Comparison of ENCODE assay signal across 8 cellular contexts in genomic region chr7:128361463-128362441, GRCh38. TPM values are rescaled to one million over a fixed set of nuclear protein-coding genes. Genes with fewer than 3 reads are reported as not detected.
DNase-seq lines count a peak whose midpoint lies in the region; ATAC-seq, FAIRE-seq and TF ChIP-seq lines count a peak whose summit lies in the region.

TSS of gene PRRT4 (minus strand) at chr7:128361690.

- H3K9me3 ChIP-seq in OCI-LY7 (ENCODE audit: low read length) (no peaks in the 10 kb centered on the region), pancreas (no peaks in the 10 kb centered on the region)

- H3K4me1 ChIP-seq in OCI-LY7 (ENCODE audit: insufficient read depth, low read length, poor library complexity, severe bottlenecking) = no peaks in the 10 kb centered on the region
- H3K4me1 ChIP-seq in pancreas = no peaks in the 10 kb centered on the region

- H3K4me1 Mint-ChIP-seq in activated naive CD4-positive, alpha-beta T cell treated with anti-CD3 and anti-CD28 coated beads for 36 hours (ENCODE audit: low read depth) = peaks cover 22% of the 10 kb centered on the region

- POLR2A ChIA-PET in OCI-LY7 (lab: Charles Lee) = no interaction called here

- no peaks in the 10 kb centered on the region for H3K9me3 Mint-ChIP-seq in activated naive CD4-positive, alpha-beta T cell treated with anti-CD3 and anti-CD28 coated beads for 36 hours

- H3K36me3 ChIP-seq in OCI-LY7 (ENCODE audit: insufficient read depth, low read length) (no peaks in the 10 kb centered on the region), pancreas (no peaks in the 10 kb centered on the region)

- H3K36me3 Mint-ChIP-seq in activated naive CD4-positive, alpha-beta T cell treated with anti-CD3 and anti-CD28 coated beads for 36 hours (ENCODE audit: low read depth) = no peaks in the 10 kb centered on the region

- TF ChIP-seq CTCF in OCI-LY7 (conservative IDR thresholded peaks at IDR 0.05; ENCODE audit: low read length) = no peak
- TF ChIP-seq CTCF in pancreas (IDR thresholded peaks at IDR 0.05) = no peak

- DNase-seq in ACHN (peak; percentile 27), OCI-LY7 (ENCODE audit: low spot score) (no peak), Right ventricle myocardium superior (peak; percentile 73), pancreas (peak in 3 of 6 donors; percentile 41 to 79 (median 50)), GOT3 (lab: John Stamatoyannopoulos, UW) (no peak)
- peak; percentile 42 for DNase-seq in activated naive CD4-positive, alpha-beta T cell treated with anti-CD3 and anti-CD28 coated beads for 36 hours

- no peaks in the 10 kb centered on the region for H4K20me1 ChIP-seq in OCI-LY7 (ENCODE audit: insufficient read depth, low read length)

- in situ Hi-C loops in ACHN (cut with HindIII; ENCODE audit: low pct_ligation_motif_present, low pct_unique_long_range_greater_than_20kb, low sequenced_read_pairs) = no loop called here

- 1% methylated on average over 48 to 84 of the region's 84 CpGs for WGBS in pancreas, 2 donors

- BruUV-seq in OCI-LY7 (replicated peaks; lab: Mats Ljungman, UMichigan) = no TSS peak

- no peak for FAIRE-seq in pancreas (lab: Jason Lieb, UNC)

- CTCF ChIA-PET in OCI-LY7 (lab: Charles Lee; ENCODE audit: unreplicated experiment) = no interaction called here
- CTCF ChIA-PET in activated naive CD4-positive, alpha-beta T cell treated with anti-CD3 and anti-CD28 coated beads for 36 hours (lab: Charles Lee) = interaction anchor here (0.8 to 2.2 kb wide), 5 partner anchors 25 to 65 kb away, joined by 3 to 14 read pairs (median 3); no protein-coding TSS in a partner anchor

- H3K9me2 ChIP-seq in OCI-LY7 (ENCODE audit: insufficient read depth, low read length) = no peaks in the 10 kb centered on the region

- peak within 1 kb of the TSS; percentile 73 for H3K4me3 Mint-ChIP-seq in activated naive CD4-positive, alpha-beta T cell treated with anti-CD3 and anti-CD28 coated beads for 36 hours

- H3K4me3 ChIP-seq in OCI-LY7 (ENCODE audit: low read depth, low read length, poor library complexity, severe bottlenecking) (no peak within 1 kb of the TSS), pancreas (peak within 1 kb of the TSS; percentile 13 to 64 (median 33))

- ATAC-seq in GM18909 (IDR thresholded peaks at IDR 0.05; ENCODE audit: poor library complexity, unreplicated experiment) (peak; percentile 50), Right ventricle myocardium superior (ENCODE audit: poor library complexity) (peak; percentile 86), pancreas (peak; percentile 76 to 88 (median 83)), HG02678 (IDR thresholded peaks at IDR 0.05; ENCODE audit: unreplicated experiment) (no peak)

- intact Hi-C loops in OCI-LY7 (cut with micrococcal nuclease; ENCODE audit: unreplicated experiment) = no loop called here
- intact Hi-C loops in activated naive CD4-positive, alpha-beta T cell treated with anti-CD3 and anti-CD28 coated beads for 36 hours (cut with micrococcal nuclease) = loop anchor here (1.0 to 5.0 kb wide), 3 partner anchors 18 to 601 kb away; partner anchors contain the start of gene RBM28
- intact Hi-C loops in Right ventricle myocardium superior (cut with DNase I) = no loop called here
- intact Hi-C loops in pancreas (cut with DNase I) = no loop called here

- peaks cover 0 to 5% (median 0%) of the 10 kb centered on the region in 4 donors for H3K27me3 ChIP-seq in pancreas

- H3K27ac ChIP-seq in OCI-LY7 (ENCODE audit: low read depth, low read length, poor library complexity, severe bottlenecking) = no peak within 1 kb of the TSS
- no peak within 1 kb of the TSS for H3K27ac ChIP-seq in pancreas

- no peak within 1 kb of the TSS for H2AFZ ChIP-seq in OCI-LY7 (ENCODE audit: low read length)

- peak within 1 kb of the TSS; percentile 18; the same call in 1 of the 2 replicates for H3K4me2 ChIP-seq in OCI-LY7 (ENCODE audit: low read length)

- peaks cover 46% of the 10 kb centered on the region for H3K27me3 Mint-ChIP-seq in activated naive CD4-positive, alpha-beta T cell treated with anti-CD3 and anti-CD28 coated beads for 36 hours (ENCODE audit: low read depth)

- H3K79me2 ChIP-seq in OCI-LY7 (ENCODE audit: insufficient read depth, low read depth, low read length) = no peaks in the 10 kb centered on the region

- H3K27ac Mint-ChIP-seq in activated naive CD4-positive, alpha-beta T cell treated with anti-CD3 and anti-CD28 coated beads for 36 hours = no peak within 1 kb of the TSS

RNA-seq across cellular contexts. Expression of gene PRRT4, which starts in this region (rescaled TPM):
- total RNA-seq in OCI-LY7 (2014; rRNA removed; shearing (Covaris generic)) = not detected in 2 replicates
- total RNA-seq in OCI-LY7 (2022) = not detected in 2 replicates
- under 1 TPM in 1 of 2 experiments, not detected in 1; 0.40 TPM for total RNA-seq in activated naive CD4-positive, alpha-beta T cell treated with anti-CD3 and anti-CD28 coated beads for 36 hours
- total RNA-seq in Right ventricle myocardium superior = 1.2 TPM
- under 1 TPM in 2 of 6 donors, not detected in 4; 0.31 to 0.75 TPM for total RNA-seq in pancreas
- polyA plus RNA-seq in pancreas = under 1 TPM; 0.21 to 0.61 TPM

Comparison
In these comparisons a context has a peak if more than half of its experiments do, and no peak if none do; other contexts are left out.
1. Peak in DNase-seq in activated naive CD4-positive, alpha-beta T cell treated with anti-CD3 and anti-CD28 coated beads for 36 hours; RNA of the gene not detected or under 1 TPM.
2. Peak in ATAC-seq and H3K4me3 ChIP-seq in pancreas; RNA of the gene not detected or under 1 TPM.
3. DNase-seq: peak in ACHN (single experiment) and Right ventricle myocardium superior (single experiment); none in OCI-LY7 (single experiment) and GOT3 (single experiment).